ENCODE assay signal across 13 cellular contexts in the genomic region with DNA sequence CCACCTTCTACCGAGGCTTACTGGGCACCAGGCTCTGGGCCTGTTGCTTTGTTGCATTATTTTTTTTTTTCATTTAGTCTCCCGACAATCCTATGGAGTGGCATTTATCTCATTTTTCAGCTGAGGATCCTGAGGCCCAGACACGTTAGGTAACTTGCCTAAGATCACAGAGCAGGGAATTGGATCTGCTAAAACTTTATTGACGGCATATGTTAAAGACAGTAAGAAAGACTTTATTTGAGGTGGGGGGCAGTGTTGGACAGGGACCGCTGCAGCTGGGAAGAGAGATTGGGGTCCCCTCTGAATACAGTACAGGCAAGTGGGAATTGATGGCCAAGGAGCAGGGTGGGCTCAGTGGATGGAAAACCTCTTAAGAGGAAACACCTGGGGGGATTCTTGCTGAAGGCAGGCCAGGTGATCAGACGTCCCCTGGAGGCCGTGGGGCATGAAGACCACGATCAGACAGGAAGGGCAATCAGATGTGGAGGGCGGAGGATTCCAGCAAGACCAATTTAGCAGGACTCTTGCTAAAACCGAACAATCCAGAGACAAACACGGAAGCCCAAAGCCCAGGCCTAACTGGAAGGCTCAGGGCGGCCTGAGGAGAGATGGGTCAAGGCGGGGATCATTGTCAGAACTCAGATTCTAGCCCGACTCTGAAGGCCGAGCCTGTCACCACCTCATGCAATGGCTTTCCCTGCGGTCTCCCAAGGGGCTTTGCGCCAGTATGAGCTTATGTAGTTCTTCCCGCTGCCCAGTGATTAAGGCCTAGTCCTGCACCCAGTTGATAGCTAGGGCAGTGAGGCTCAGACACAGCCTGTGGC. TPM values are rescaled to one million over a fixed set of nuclear protein-coding genes. Genes with fewer than 3 reads are reported as not detected.
A peak's percentile ranks its signal among the peaks of the same experiment; 100 is the strongest.
DNase-seq lines count a peak whose midpoint lies in the region; ATAC-seq and TF ChIP-seq lines count a peak whose summit lies in the region.
"Had no signal": no experiment of that assay in that cellular context is flagged by ENCODE, and none has a peak within 500 bp of the region (broad histone marks: within the 10 kb centered on the region; RNA-seq: fewer than 3 reads in every experiment).

No MANE protein-coding gene starts in this region.

- no peak overlapping the region for H3K9ac ChIP-seq in SU-DHL-6 (ENCODE audit: low read length)
- H3K9ac ChIP-seq: neural progenitor cell had no signal

- no peaks in the 10 kb centered on the region for H3K79me2 ChIP-seq in SU-DHL-6 (ENCODE audit: insufficient read depth, low read length)

- H3K27ac ChIP-seq in SU-DHL-6 (ENCODE audit: low read depth, low read length) (no peak overlapping the region), esophagus muscularis mucosa (replicated peaks in 1 of 4) (no peak overlapping the region)
- H3K27ac ChIP-seq: ascending aorta, left ventricle myocardium inferior, neural progenitor cell had no signal

- no peak for TF ChIP-seq EP300 in esophagus muscularis mucosa (IDR thresholded peaks at IDR 0.05)

- TF ChIP-seq CTCF in SU-DHL-6 (IDR thresholded peaks at IDR 0.05; ENCODE audit: insufficient read depth, low read length, poor library complexity, severe bottlenecking) (no peak), esophagus muscularis mucosa (IDR thresholded peaks at IDR 0.05) (no peak)

- no peaks in the 10 kb centered on the region for H3K9me3 ChIP-seq in SU-DHL-6 (ENCODE audit: insufficient read depth, low read length)
- no peaks in the 10 kb centered on the region for H3K9me3 ChIP-seq in esophagus muscularis mucosa
- H3K9me3 ChIP-seq: ascending aorta, heart left ventricle, left ventricle myocardium inferior had no signal

- H3K4me3 ChIP-seq in SU-DHL-6 (ENCODE audit: insufficient read depth, low read length, poor library complexity, severe bottlenecking), result no peak overlapping the region
- no peak overlapping the region for H3K4me3 ChIP-seq in esophagus muscularis mucosa
- H3K4me3 ChIP-seq: ascending aorta, heart left ventricle, left ventricle myocardium inferior, neural progenitor cell had no signal

- no peak for TF ChIP-seq POLR2A in esophagus muscularis mucosa (IDR thresholded peaks at IDR 0.05; ENCODE audit: low read depth)

- WGBS in esophagus muscularis mucosa, result 77% methylated on average over 18 of the region's 18 CpGs

- H3K9me2 ChIP-seq in SU-DHL-6 (replicated peaks; ENCODE audit: insufficient read depth, low read length), result no peaks in the 10 kb centered on the region

- no peaks in the 10 kb centered on the region for H4K20me1 ChIP-seq in SU-DHL-6 (ENCODE audit: low read depth, low read length)

- H3K27me3 ChIP-seq in SU-DHL-6 (ENCODE audit: low read length) (no peaks in the 10 kb centered on the region), esophagus muscularis mucosa (peaks cover 0 to 5% (median 0%) of the 10 kb centered on the region in 4 donors)
- H3K27me3 ChIP-seq: ascending aorta, heart left ventricle, neural progenitor cell had no signal

- H2AFZ ChIP-seq in SU-DHL-6 (ENCODE audit: low read depth, low read length, severe bottlenecking), result peak overlapping the region; percentile 74
- H2AFZ ChIP-seq: neural progenitor cell had no signal

- peak; percentile 43 for DNase-seq in posterior vena cava (ENCODE audit: low spot score)
- no peak for DNase-seq in stimulated activated CD4-positive, alpha-beta T cell treated with anti-CD3 and anti-CD28 coated beads, Interleukin-4, amount 100 ng/mL, for 4 hours
- no peak for DNase-seq in NCI-H526 treated with DMSO at 0.1 percent for 48 hours (lab: John Stamatoyannopoulos, UW)
- DNase-seq in esophagus muscularis mucosa (ENCODE audit: extremely low spot score), result no peak
- DNase-seq: left ventricle myocardium inferior, T1000 had no signal

- intact Hi-C loops in posterior vena cava (cut with DNase I) (loop anchor here in 1 of 2 donors (10.0 kb wide), 3 partner anchors 949 to 1279 kb away; no protein-coding TSS in a partner anchor), esophagus muscularis mucosa (cut with DNase I) (no loop called here)

- ATAC-seq in GM18867 (IDR thresholded peaks at IDR 0.05; ENCODE audit: unreplicated experiment), result peak; percentile 20
- peak; percentile 14 for ATAC-seq in HG02678 (IDR thresholded peaks at IDR 0.05; ENCODE audit: unreplicated experiment)
- ATAC-seq in HG03521 (IDR thresholded peaks at IDR 0.05; ENCODE audit: unreplicated experiment), result no peak

- H3K4me1 ChIP-seq in esophagus muscularis mucosa, result peaks cover 8 to 38% (median 36%) of the 10 kb centered on the region in 4 donors

- H3K4me2 ChIP-seq in SU-DHL-6 (ENCODE audit: low read depth, low read length, poor library complexity, severe bottlenecking), result no peak overlapping the region
- H3K4me2 ChIP-seq: neural progenitor cell had no signal

- H3K36me3 ChIP-seq in SU-DHL-6 (ENCODE audit: low read length) (no peaks in the 10 kb centered on the region), esophagus muscularis mucosa (no peaks in the 10 kb centered on the region)
- H3K36me3 ChIP-seq: ascending aorta, heart left ventricle, left ventricle myocardium inferior, neural progenitor cell had no signal

- no peaks in the 10 kb centered on the region for H3F3A ChIP-seq in SU-DHL-6 (ENCODE audit: insufficient read depth)

RNA-seq across cellular contexts. Expression of gene RGMA, which starts 53.7 kb away (rescaled TPM):
- total RNA-seq in posterior vena cava (10 to 100 TPM; 20.3 to 33.9 TPM), esophagus muscularis mucosa (100 to 1,000 TPM; 101 to 312 (median 188) TPM)
